Comparison of ENCODE assay signal across 1 cellular context in genomic region chr1:179164494-179164893, GRCh38.
TF ChIP-seq lines count a peak whose summit lies in the region.

No MANE protein-coding gene starts in this region.

TF ChIP-seq in IMR-90, 13 proteins besides CTCF, POLR2A, EP300 and RAD21 (continued from another document):
- TF ChIP-seq USF2 (IDR thresholded peaks at IDR 0.05; ENCODE audit: low read depth, low read length) (no peak), MAFK (IDR thresholded peaks at IDR 0.05; ENCODE audit: low read depth, low read length) (no peak), ELK1 (IDR thresholded peaks at IDR 0.05; ENCODE audit: borderline replicate concordance, low read depth, low read length) (no peak), CEBPB (IDR thresholded peaks at IDR 0.05; ENCODE audit: low read depth, low read length) (no peak), MXI1 (IDR thresholded peaks at IDR 0.05; ENCODE audit: borderline replicate concordance, low read depth, low read length) (no peak), CHD1 (IDR thresholded peaks at IDR 0.05; ENCODE audit: low read depth, low read length) (no peak), FOS (IDR thresholded peaks at IDR 0.05; ENCODE audit: low read depth, low read length) (no peak), BHLHE40 (IDR thresholded peaks at IDR 0.05; ENCODE audit: low read depth, low read length) (no peak), SMC3 (IDR thresholded peaks at IDR 0.05; ENCODE audit: low read depth, low read length) (no peak), NFE2L2 (IDR thresholded peaks at IDR 0.05; ENCODE audit: low read depth, low read length) (no peak)
